In the genomic region with DNA sequence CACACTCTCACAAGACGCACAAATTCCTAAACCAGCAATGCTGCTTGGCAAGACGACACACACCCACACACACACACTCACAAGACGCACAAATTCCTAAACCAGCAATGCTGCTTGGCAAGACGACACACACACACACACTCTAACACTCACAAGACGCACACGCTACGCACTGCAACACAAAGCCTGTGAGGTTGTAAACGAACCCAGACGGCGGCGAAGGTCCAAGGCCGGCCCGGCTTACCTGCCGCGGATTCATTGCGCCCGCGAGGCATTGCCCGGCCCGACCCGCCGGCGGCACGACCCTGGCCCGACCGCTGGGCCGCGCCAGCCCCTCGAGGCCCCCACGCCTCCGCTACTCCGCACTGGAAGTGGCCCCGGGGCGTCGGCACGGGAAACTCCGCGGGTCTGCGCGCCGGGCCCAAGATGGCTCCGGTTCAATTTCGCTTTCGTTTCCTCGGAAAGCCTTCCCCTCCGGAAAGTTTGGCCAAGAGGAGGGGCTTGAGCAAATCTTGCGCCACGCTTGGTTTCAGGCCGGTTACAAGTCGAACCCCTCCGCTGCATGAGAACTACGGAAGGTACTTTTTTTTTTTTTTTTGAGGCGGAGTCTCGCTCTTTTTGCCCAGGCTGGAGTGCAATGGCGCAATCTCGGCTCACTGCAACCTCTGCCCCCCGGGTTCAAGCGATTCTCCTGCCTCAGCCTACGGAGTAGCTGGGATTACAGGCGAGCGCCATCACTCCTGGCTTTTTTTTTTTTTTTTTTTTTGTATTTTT, we compare ENCODE assay signal across 1 cellular context.
A peak's percentile ranks its signal among the peaks of the same experiment; 100 is the strongest.
TF ChIP-seq lines count a peak whose summit lies in the region.

Gene ADAR, minus strand, starts transcription at position 439 of the 774 bp plus-strand sequence. Its CDS starts 180 bp downstream, at position 259.

TF ChIP-seq in K562, 482 proteins besides CTCF, POLR2A, EP300 and RAD21 (continued from another document and continues in another):
- TF ChIP-seq RREB1 (CRISPR knock-in tag; IDR thresholded peaks at IDR 0.05): no peak
- TF ChIP-seq ZNF609 (CRISPR knock-in tag; IDR thresholded peaks at IDR 0.05; ENCODE audit: borderline replicate concordance): no peak
- TF ChIP-seq FOXA1 (IDR thresholded peaks at IDR 0.05; ENCODE audit: borderline replicate concordance): no peak
- peak; percentile 71 for TF ChIP-seq SAP30 (IDR thresholded peaks at IDR 0.05; ENCODE audit: borderline replicate concordance, insufficient read depth, low read depth, low read length, poor library complexity, severe bottlenecking)
- TF ChIP-seq PHB (CRISPR knock-in tag; IDR thresholded peaks at IDR 0.05): no peak
- TF ChIP-seq RAD51 (IDR thresholded peaks at IDR 0.05; ENCODE audit: borderline replicate concordance, low read depth): no peak
- TF ChIP-seq, protein P1, sequence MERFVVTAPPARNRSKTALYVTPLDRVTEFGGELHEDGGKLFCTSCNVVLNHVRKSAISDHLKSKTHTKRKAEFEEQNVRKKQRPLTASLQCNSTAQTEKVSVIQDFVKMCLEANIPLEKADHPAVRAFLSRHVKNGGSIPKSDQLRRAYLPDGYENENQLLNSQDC (CRISPR knock-in tag; IDR thresholded peaks at IDR 0.05): no peak
- TF ChIP-seq ILF3 (IDR thresholded peaks at IDR 0.05; ENCODE audit: borderline replicate concordance): no peak
- TF ChIP-seq MCM2 (IDR thresholded peaks at IDR 0.05; ENCODE audit: low read depth): no peak
- no peak for TF ChIP-seq NR2F6 (CRISPR knock-in tag; IDR thresholded peaks at IDR 0.05)
- no peak for TF ChIP-seq POLR2AphosphoS2 (IDR thresholded peaks at IDR 0.05; ENCODE audit: low read length)
- no peak for TF ChIP-seq ZNF232 (CRISPR knock-in tag; IDR thresholded peaks at IDR 0.05)
- peak; percentile 96; the same call in 1 of the 2 replicates for TF ChIP-seq KAT7 (CRISPR knock-in tag; IDR thresholded peaks at IDR 0.05; ENCODE audit: borderline replicate concordance)
- TF ChIP-seq, protein P2, sequence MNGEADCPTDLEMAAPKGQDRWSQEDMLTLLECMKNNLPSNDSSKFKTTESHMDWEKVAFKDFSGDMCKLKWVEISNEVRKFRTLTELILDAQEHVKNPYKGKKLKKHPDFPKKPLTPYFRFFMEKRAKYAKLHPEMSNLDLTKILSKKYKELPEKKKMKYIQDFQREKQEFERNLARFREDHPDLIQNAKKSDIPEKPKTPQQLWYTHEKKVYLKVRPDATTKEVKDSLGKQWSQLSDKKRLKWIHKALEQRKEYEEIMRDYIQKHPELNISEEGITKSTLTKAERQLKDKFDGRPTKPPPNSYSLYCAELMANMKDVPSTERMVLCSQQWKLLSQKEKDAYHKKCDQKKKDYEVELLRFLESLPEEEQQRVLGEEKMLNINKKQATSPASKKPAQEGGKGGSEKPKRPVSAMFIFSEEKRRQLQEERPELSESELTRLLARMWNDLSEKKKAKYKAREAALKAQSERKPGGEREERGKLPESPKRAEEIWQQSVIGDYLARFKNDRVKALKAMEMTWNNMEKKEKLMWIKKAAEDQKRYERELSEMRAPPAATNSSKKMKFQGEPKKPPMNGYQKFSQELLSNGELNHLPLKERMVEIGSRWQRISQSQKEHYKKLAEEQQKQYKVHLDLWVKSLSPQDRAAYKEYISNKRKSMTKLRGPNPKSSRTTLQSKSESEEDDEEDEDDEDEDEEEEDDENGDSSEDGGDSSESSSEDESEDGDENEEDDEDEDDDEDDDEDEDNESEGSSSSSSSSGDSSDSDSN (IDR thresholded peaks at IDR 0.05; ENCODE audit: borderline replicate concordance in 1 of 2, low read depth in 2 of 2, low read length in 2 of 2): peak in 1 of 2 experiments; percentile 62; a peak in 1 of 4 replicates
- peak; percentile 18 to 68; a peak in 1 of 4 replicates for TF ChIP-seq ARNT (IDR thresholded peaks at IDR 0.05)
- no peak for TF ChIP-seq KLF13 (tag; IDR thresholded peaks at IDR 0.05; ENCODE audit: borderline replicate concordance, low read depth)
- TF ChIP-seq SMAD1 (IDR thresholded peaks at IDR 0.05; ENCODE audit: low read depth, low read length, partially characterized antibody): no peak
- no peak for TF ChIP-seq ELK3 (CRISPR knock-in tag; IDR thresholded peaks at IDR 0.05)
- no peak for TF ChIP-seq YBX1 (IDR thresholded peaks at IDR 0.05)
- no peak for TF ChIP-seq ZNF24 (IDR thresholded peaks at IDR 0.05)
- TF ChIP-seq, protein P3, sequence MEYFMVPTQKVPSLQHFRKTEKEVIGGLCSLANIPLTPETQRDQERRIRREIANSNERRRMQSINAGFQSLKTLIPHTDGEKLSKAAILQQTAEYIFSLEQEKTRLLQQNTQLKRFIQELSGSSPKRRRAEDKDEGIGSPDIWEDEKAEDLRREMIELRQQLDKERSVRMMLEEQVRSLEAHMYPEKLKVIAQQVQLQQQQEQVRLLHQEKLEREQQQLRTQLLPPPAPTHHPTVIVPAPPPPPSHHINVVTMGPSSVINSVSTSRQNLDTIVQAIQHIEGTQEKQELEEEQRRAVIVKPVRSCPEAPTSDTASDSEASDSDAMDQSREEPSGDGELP (CRISPR knock-in tag; IDR thresholded peaks at IDR 0.05; ENCODE audit: borderline replicate concordance): no peak; the same call in 1 of the 2 replicates
- peak in 1 of 2 experiments; percentile 40; a peak in 2 of 4 replicates for TF ChIP-seq HDAC1 (IDR thresholded peaks at IDR 0.05)
- TF ChIP-seq, protein P4, sequence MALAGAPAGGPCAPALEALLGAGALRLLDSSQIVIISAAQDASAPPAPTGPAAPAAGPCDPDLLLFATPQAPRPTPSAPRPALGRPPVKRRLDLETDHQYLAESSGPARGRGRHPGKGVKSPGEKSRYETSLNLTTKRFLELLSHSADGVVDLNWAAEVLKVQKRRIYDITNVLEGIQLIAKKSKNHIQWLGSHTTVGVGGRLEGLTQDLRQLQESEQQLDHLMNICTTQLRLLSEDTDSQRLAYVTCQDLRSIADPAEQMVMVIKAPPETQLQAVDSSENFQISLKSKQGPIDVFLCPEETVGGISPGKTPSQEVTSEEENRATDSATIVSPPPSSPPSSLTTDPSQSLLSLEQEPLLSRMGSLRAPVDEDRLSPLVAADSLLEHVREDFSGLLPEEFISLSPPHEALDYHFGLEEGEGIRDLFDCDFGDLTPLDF (CRISPR knock-in tag; IDR thresholded peaks at IDR 0.05): no peak
- TF ChIP-seq ZNF766 (CRISPR knock-in tag; conservative IDR thresholded peaks at IDR 0.05): no peak
- no peak; the same call in 1 of the 2 replicates for TF ChIP-seq SMARCA5 (IDR thresholded peaks at IDR 0.05)
- no peak for TF ChIP-seq U2AF2 (optimal IDR thresholded peaks at IDR 0.05; ENCODE audit: low read depth, low read length)
- TF ChIP-seq HNRNPUL1 (IDR thresholded peaks at IDR 0.05; ENCODE audit: low read length): no peak
- TF ChIP-seq ZKSCAN3 (CRISPR knock-in tag; IDR thresholded peaks at IDR 0.05): no peak
- peak; percentile 99 for TF ChIP-seq RBBP5 (IDR thresholded peaks at IDR 0.05; ENCODE audit: borderline replicate concordance, insufficient read depth, low read length, poor library complexity, severe bottlenecking)
- TF ChIP-seq KAT8 (IDR thresholded peaks at IDR 0.05; ENCODE audit: low read depth): no peak
- no peak for TF ChIP-seq ZFPM2 (CRISPR knock-in tag; IDR thresholded peaks at IDR 0.05)
- no peak for TF ChIP-seq ZNF311 (CRISPR knock-in tag; IDR thresholded peaks at IDR 0.05)
- no peak for TF ChIP-seq PPARD (CRISPR knock-in tag; IDR thresholded peaks at IDR 0.05)
- TF ChIP-seq SAFB2 (IDR thresholded peaks at IDR 0.05; ENCODE audit: borderline replicate concordance, low read depth, low read length, severe bottlenecking): no peak
- TF ChIP-seq JUND (IDR thresholded peaks at IDR 0.05; ENCODE audit: borderline replicate concordance, low read depth, low read length): no peak
- TF ChIP-seq JUND (tag; IDR thresholded peaks at IDR 0.05; ENCODE audit: borderline replicate concordance, low read depth, low read length): no peak; the same call in 2 of the 3 replicates
- TF ChIP-seq, protein P5, sequence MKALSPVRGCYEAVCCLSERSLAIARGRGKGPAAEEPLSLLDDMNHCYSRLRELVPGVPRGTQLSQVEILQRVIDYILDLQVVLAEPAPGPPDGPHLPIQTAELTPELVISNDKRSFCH (CRISPR knock-in tag; IDR thresholded peaks at IDR 0.05): no peak
- TF ChIP-seq, protein P5 (tag; IDR thresholded peaks at IDR 0.05): no peak
- TF ChIP-seq IFI16 (CRISPR knock-in tag; IDR thresholded peaks at IDR 0.05): no peak
- TF ChIP-seq ADNP (tag; IDR thresholded peaks at IDR 0.05): no peak
- no peak for TF ChIP-seq ZZZ3 (IDR thresholded peaks at IDR 0.05)
- no peak for TF ChIP-seq RFX7 (CRISPR knock-in tag; IDR thresholded peaks at IDR 0.05)
- no peak for TF ChIP-seq EWSR1 (IDR thresholded peaks at IDR 0.05; ENCODE audit: borderline replicate concordance, low read depth, partially characterized antibody)
- TF ChIP-seq ZNF717 (CRISPR knock-in tag; IDR thresholded peaks at IDR 0.05): no peak
- TF ChIP-seq NFE2 (IDR thresholded peaks at IDR 0.05; ENCODE audit: low read depth): no peak
- no peak for TF ChIP-seq ZC3H11A (IDR thresholded peaks at IDR 0.05; ENCODE audit: low read depth, low read length)
- TF ChIP-seq TCF3 (CRISPR knock-in tag; IDR thresholded peaks at IDR 0.05): no peak
- TF ChIP-seq NBN (IDR thresholded peaks at IDR 0.05; ENCODE audit: low read depth): peak; percentile 63
